Comparison of ENCODE assay signal across 8 cellular contexts in the genomic region with DNA sequence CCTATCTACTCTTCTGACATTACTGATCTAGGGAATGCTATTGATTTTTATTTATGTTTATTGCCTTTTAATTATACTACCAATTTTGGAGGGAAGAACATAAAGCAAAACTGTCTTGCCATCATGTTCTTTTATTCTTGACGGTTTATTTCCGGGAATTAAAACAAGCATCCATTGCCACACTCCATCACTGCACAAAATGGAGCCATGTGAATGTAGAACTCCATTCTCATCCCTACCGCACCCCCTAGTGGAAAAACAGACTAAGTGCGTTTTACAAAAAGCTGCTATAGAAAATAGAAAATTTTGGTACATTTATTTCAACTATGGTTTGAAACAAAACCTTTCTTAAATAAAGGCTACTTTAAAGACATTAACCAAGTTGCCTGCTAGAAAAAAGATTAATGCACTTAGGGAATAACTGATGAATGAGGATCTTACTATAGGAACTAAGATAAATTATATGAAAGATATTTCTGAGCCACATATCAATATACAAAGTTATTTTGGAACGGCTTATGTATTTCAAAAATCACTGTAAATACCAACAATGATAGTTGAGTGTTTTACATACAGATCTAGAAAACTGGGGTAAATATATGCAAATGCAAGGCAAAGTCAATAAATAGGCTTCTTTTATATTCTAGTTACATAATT. TPM values are rescaled to one million over a fixed set of nuclear protein-coding genes. Genes with fewer than 3 reads are reported as not detected.
DNase-seq lines count a peak whose midpoint lies in the region; ATAC-seq and TF ChIP-seq lines count a peak whose summit lies in the region.

No MANE protein-coding gene starts in this region.

- peaks cover 7 to 34% (median 13%) of the 10 kb centered on the region in 3 donors for H3K36me3 Mint-ChIP-seq in CD8-positive, alpha-beta memory T cell
- H3K36me3 Mint-ChIP-seq in activated CD8-positive, alpha-beta T cell treated with anti-CD3 and anti-CD28 coated beads for 36 hours (ENCODE audit: low read depth), result peaks cover 37% of the 10 kb centered on the region

- TF ChIP-seq POLR2A in sigmoid colon (IDR thresholded peaks at IDR 0.05), result no peak

- CTCF ChIA-PET in CD8-positive, alpha-beta memory T cell (lab: Charles Lee), result interaction anchor here (0.7 to 1.9 kb wide), 4 partner anchors 8 to 13 kb away, joined by 3 to 8 read pairs (median 4); no protein-coding TSS in a partner anchor
- CTCF ChIA-PET in activated CD8-positive, alpha-beta T cell treated with anti-CD3 and anti-CD28 coated beads for 36 hours (lab: Charles Lee), result interaction anchor here (0.6 to 4.0 kb wide), 24 partner anchors 9 to 580 kb away, joined by 3 to 50 read pairs (median 4); a partner anchor contains a TSS

- peaks cover 0 to 9% (median 1%) of the 10 kb centered on the region in 3 donors for H3K4me1 Mint-ChIP-seq in CD8-positive, alpha-beta memory T cell
- H3K4me1 Mint-ChIP-seq in activated CD8-positive, alpha-beta T cell treated with anti-CD3 and anti-CD28 coated beads for 36 hours (ENCODE audit: low read depth), result peaks cover 20% of the 10 kb centered on the region

- 21 to 31% methylated on average over 5 of the region's 5 CpGs for WGBS in sigmoid colon, 2 donors

- H3K36me3 ChIP-seq in CD8-positive, alpha-beta memory T cell (ENCODE audit: insufficient read depth, low read length), result peaks cover 5% of the 10 kb centered on the region
- H3K36me3 ChIP-seq in left ventricle myocardium inferior, result peaks cover 11% of the 10 kb centered on the region
- peaks cover 0 to 21% (median 4%) of the 10 kb centered on the region in 4 donors for H3K36me3 ChIP-seq in sigmoid colon

- no peaks in the 10 kb centered on the region for H3K4me1 ChIP-seq in CD8-positive, alpha-beta memory T cell (ENCODE audit: insufficient read depth, low read length)
- H3K4me1 ChIP-seq in left ventricle myocardium inferior, result peaks cover 14% of the 10 kb centered on the region
- peaks cover 0 to 5% (median 0%) of the 10 kb centered on the region in 4 donors for H3K4me1 ChIP-seq in sigmoid colon

- no peak overlapping the region for H3K4me3 ChIP-seq in CD8-positive, alpha-beta memory T cell (ENCODE audit: low read length)
- H3K4me3 ChIP-seq in left ventricle myocardium inferior (no peak overlapping the region), sigmoid colon (no peak overlapping the region)

- TF ChIP-seq CTCF in activated CD8-positive, alpha-beta T cell treated with anti-CD3 and anti-CD28 coated beads for 36 hours (IDR thresholded peaks at IDR 0.05), result peak; percentile 89
- TF ChIP-seq CTCF in left ventricle myocardium inferior (IDR thresholded peaks at IDR 0.05; ENCODE audit: borderline replicate concordance) (peak; percentile 82), sigmoid colon (IDR thresholded peaks at IDR 0.05) (peak; percentile 31 to 73 (median 70))

- H3K9me3 ChIP-seq in CD8-positive, alpha-beta memory T cell (ENCODE audit: low read length), result no peaks in the 10 kb centered on the region
- H3K9me3 ChIP-seq in left ventricle myocardium inferior (replicated peaks), result no peaks in the 10 kb centered on the region
- no peaks in the 10 kb centered on the region for H3K9me3 ChIP-seq in sigmoid colon

- intact Hi-C loops in activated CD8-positive, alpha-beta T cell treated with anti-CD3 and anti-CD28 coated beads for 36 hours (cut with micrococcal nuclease), result no loop called here
- intact Hi-C loops in left ventricle myocardium inferior (cut with micrococcal nuclease), result no loop called here
- intact Hi-C loops in sigmoid colon (cut with DNase I), result loop anchor here (2.0 to 10.0 kb wide), 3 partner anchors 149 to 939 kb away; a partner anchor contains a TSS

- no peaks in the 10 kb centered on the region for H3K27me3 ChIP-seq in CD8-positive, alpha-beta memory T cell (ENCODE audit: insufficient read depth, low read length, poor library complexity, severe bottlenecking)
- H3K27me3 ChIP-seq in left ventricle myocardium inferior (ENCODE audit: low read depth) (no peaks in the 10 kb centered on the region), sigmoid colon (no peaks in the 10 kb centered on the region)

- H3K9me3 Mint-ChIP-seq in CD8-positive, alpha-beta memory T cell, result no peaks in the 10 kb centered on the region
- H3K9me3 Mint-ChIP-seq in activated CD8-positive, alpha-beta T cell treated with anti-CD3 and anti-CD28 coated beads for 36 hours, result no peaks in the 10 kb centered on the region

- no peak overlapping the region for H3K4me3 Mint-ChIP-seq in CD8-positive, alpha-beta memory T cell
- no peak overlapping the region for H3K4me3 Mint-ChIP-seq in activated CD8-positive, alpha-beta T cell treated with anti-CD3 and anti-CD28 coated beads for 36 hours

- TF ChIP-seq EP300 in sigmoid colon (IDR thresholded peaks at IDR 0.05), result no peak

- POLR2A ChIA-PET in CD8-positive, alpha-beta memory T cell (lab: Charles Lee), result no interaction called here
- POLR2A ChIA-PET in activated CD8-positive, alpha-beta T cell treated with anti-CD3 and anti-CD28 coated beads for 36 hours (lab: Charles Lee), result interaction anchor here (1.6 kb wide), 1 partner anchor 82 kb away, joined by 3 read pairs; no protein-coding TSS in a partner anchor

- peak; percentile 41 for ATAC-seq in GM19043 (IDR thresholded peaks at IDR 0.05; ENCODE audit: low read depth, unreplicated experiment)
- peak; percentile 42 for ATAC-seq in HG03139 (IDR thresholded peaks at IDR 0.05; ENCODE audit: unreplicated experiment)
- peak; percentile 67 for ATAC-seq in activated CD8-positive, alpha-beta T cell treated with anti-CD3 and anti-CD28 coated beads for 36 hours

- H3K27ac Mint-ChIP-seq in CD8-positive, alpha-beta memory T cell, result no peak overlapping the region
- no peak overlapping the region for H3K27ac Mint-ChIP-seq in activated CD8-positive, alpha-beta T cell treated with anti-CD3 and anti-CD28 coated beads for 36 hours

- H3K27ac ChIP-seq in CD8-positive, alpha-beta memory T cell (ENCODE audit: low read depth, low read length), result no peak overlapping the region
- H3K27ac ChIP-seq in left ventricle myocardium inferior (replicated peaks) (no peak overlapping the region), sigmoid colon (no peak overlapping the region)

- DNase-seq in CD8-positive, alpha-beta memory T cell, result peak in 3 of 5 donors; percentile 16 to 47 (median 31)
- DNase-seq in NCI-H2196 (lab: John Stamatoyannopoulos, UW; ENCODE audit: unreplicated experiment) (peak; percentile 70), left ventricle myocardium inferior (no peak), sigmoid colon (no peak), GM19238 (ENCODE audit: insufficient read length, low spot score) (no peak)
- peak; percentile 33 for DNase-seq in activated CD8-positive, alpha-beta T cell treated with anti-CD3 and anti-CD28 coated beads for 36 hours

- no peaks in the 10 kb centered on the region for H3K27me3 Mint-ChIP-seq in CD8-positive, alpha-beta memory T cell
- no peaks in the 10 kb centered on the region for H3K27me3 Mint-ChIP-seq in activated CD8-positive, alpha-beta T cell treated with anti-CD3 and anti-CD28 coated beads for 36 hours

RNA-seq across cellular contexts. Expression of a gene that starts 26.6 kb away (rescaled TPM):
- 100 to 1,000 TPM; 111 to 117 TPM for total RNA-seq in CD8-positive, alpha-beta memory T cell
- 25.6 TPM for polyA plus RNA-seq in CD8-positive, alpha-beta memory T cell
- total RNA-seq in activated CD8-positive, alpha-beta T cell treated with anti-CD3 and anti-CD28 coated beads for 36 hours, result 10 to 100 TPM; 65.0 to 70.5 TPM
- total RNA-seq in left ventricle myocardium inferior (234 TPM), sigmoid colon (10 to 100 TPM; 24.2 to 35.0 (median 33.2) TPM)
- 10 to 100 TPM in 2 of 3 donors, 1 to 10 TPM in 1; 6.6 to 26.1 (median 10.9) TPM for polyA plus RNA-seq in sigmoid colon

Comparison
In these comparisons a context has a peak if more than half of its experiments do, and no peak if none do; other contexts are left out.
1. DNase-seq: peak in CD8-positive, alpha-beta memory T cell (3 of 5), NCI-H2196 (single experiment) and activated CD8-positive, alpha-beta T cell treated with anti-CD3 and anti-CD28 coated beads for 36 hours (single experiment); none in left ventricle myocardium inferior (single experiment), sigmoid colon (single experiment) and GM19238 (single experiment).
2. Peak in every context shown above with its lines, with median percentiles within 50 percentile points of each other: ATAC-seq and CTCF ChIP-seq.